In genomic region chr11:65026810-65027209, GRCh38 we compare ENCODE assay signal across 8 cellular contexts. TPM values are rescaled to one million over a fixed set of nuclear protein-coding genes. Genes with fewer than 3 reads are reported as not detected.
A peak's percentile ranks its signal among the peaks of the same experiment; 100 is the strongest.
DNase-seq lines count a peak whose midpoint lies in the region; ATAC-seq, FAIRE-seq and TF ChIP-seq lines count a peak whose summit lies in the region.

No MANE protein-coding gene starts in this region.

- H3K4me1 ChIP-seq in foreskin keratinocyte (no peaks in the 10 kb centered on the region), skeletal muscle satellite cell (ENCODE audit: control insufficient read depth, insufficient read depth, low read length) (peaks cover 9% of the 10 kb centered on the region)

- no peak for FAIRE-seq in frontal cortex (lab: Jason Lieb, UNC)

- H3K9me3 ChIP-seq in skeletal muscle satellite cell (replicated peaks; ENCODE audit: low read length): no peaks in the 10 kb centered on the region

- H3K27ac ChIP-seq in VCaP (peak overlapping the region; percentile 89), foreskin keratinocyte (peak overlapping the region; percentile 47)

- H3K27me3 ChIP-seq in foreskin keratinocyte (no peaks in the 10 kb centered on the region), skeletal muscle satellite cell (ENCODE audit: control insufficient read depth, insufficient read depth, low read length) (no peaks in the 10 kb centered on the region)

- peak overlapping the region; percentile 92 for H3K4me2 ChIP-seq in skeletal muscle satellite cell (ENCODE audit: low read length)

- DNase-seq in foreskin keratinocyte (no peak), midbrain (lab: John Stamatoyannopoulos, UW) (no peak), frontal cortex (ENCODE audit: low spot score in 2 of 2) (no peak), SIG-M5 (lab: John Stamatoyannopoulos, UW) (no peak)

- ATAC-seq in GM21515 (IDR thresholded peaks at IDR 0.05; ENCODE audit: unreplicated experiment): peak; percentile 2
- ATAC-seq in foreskin keratinocyte: peak; percentile 22
- ATAC-seq in GM19452 (IDR thresholded peaks at IDR 0.05; ENCODE audit: unreplicated experiment): no peak

- TF ChIP-seq CTCF in VCaP (conservative IDR thresholded peaks at IDR 0.05) (no peak), foreskin keratinocyte (conservative IDR thresholded peaks at IDR 0.05) (no peak)

- no peaks in the 10 kb centered on the region for H3K36me3 ChIP-seq in skeletal muscle satellite cell (ENCODE audit: insufficient read depth, low read length)

- H3K9ac ChIP-seq in skeletal muscle satellite cell (ENCODE audit: low read depth, low read length): peak overlapping the region; percentile 77

- peak overlapping the region; percentile 80 for H3K4me3 ChIP-seq in skeletal muscle satellite cell (ENCODE audit: low read length)

RNA-seq across cellular contexts. Expression of gene SNX15, which starts 0.4 kb away (rescaled TPM):
- 16.2 and 16.8 TPM in 2 replicates for total RNA-seq in foreskin keratinocyte
- polyA plus RNA-seq in foreskin keratinocyte: 18.5 and 18.9 TPM in 2 replicates
- total RNA-seq in skeletal muscle satellite cell (2012; rRNA removed): 7.9 and 9.6 TPM in 2 replicates
- 17.9 TPM for total RNA-seq in frontal cortex

RNA-seq across cellular contexts. Expression of gene ARL2, which starts 12.8 kb away (rescaled TPM):
- total RNA-seq in foreskin keratinocyte: 93.3 and 102 TPM in 2 replicates
- 161 and 169 TPM in 2 replicates for polyA plus RNA-seq in foreskin keratinocyte
- 45.2 and 46.9 TPM in 2 replicates for total RNA-seq in skeletal muscle satellite cell (2012; rRNA removed)
- 50.5 TPM for total RNA-seq in frontal cortex

RNA-seq across cellular contexts. Expression of gene SAC3D1, which starts 14.2 kb away (rescaled TPM):
- 14.6 and 19.0 TPM in 2 replicates for total RNA-seq in foreskin keratinocyte
- polyA plus RNA-seq in foreskin keratinocyte: 27.6 and 30.3 TPM in 2 replicates
- total RNA-seq in skeletal muscle satellite cell (2012; rRNA removed): 10.1 and 15.7 TPM in 2 replicates
- 5.7 TPM for total RNA-seq in frontal cortex

RNA-seq across cellular contexts. Expression of gene BATF2, which starts 30.0 kb away (rescaled TPM):
- 0.14 and 0.28 TPM in 2 replicates for total RNA-seq in foreskin keratinocyte
- polyA plus RNA-seq in foreskin keratinocyte: 0.35 and 0.36 TPM in 2 replicates
- total RNA-seq in skeletal muscle satellite cell (2012; rRNA removed): 0.66 and 1.3 TPM in 2 replicates
- not detected for total RNA-seq in frontal cortex

RNA-seq across cellular contexts. Expression of gene NAALADL1, which starts 31.5 kb away (rescaled TPM):
- 5.6 and 11.7 TPM in 2 replicates for total RNA-seq in foreskin keratinocyte
- polyA plus RNA-seq in foreskin keratinocyte: 6.4 and 12.7 TPM in 2 replicates
- total RNA-seq in skeletal muscle satellite cell (2012; rRNA removed): 11.1 and 14.2 TPM in 2 replicates
- 4.1 TPM for total RNA-seq in frontal cortex
